In the genomic region with DNA sequence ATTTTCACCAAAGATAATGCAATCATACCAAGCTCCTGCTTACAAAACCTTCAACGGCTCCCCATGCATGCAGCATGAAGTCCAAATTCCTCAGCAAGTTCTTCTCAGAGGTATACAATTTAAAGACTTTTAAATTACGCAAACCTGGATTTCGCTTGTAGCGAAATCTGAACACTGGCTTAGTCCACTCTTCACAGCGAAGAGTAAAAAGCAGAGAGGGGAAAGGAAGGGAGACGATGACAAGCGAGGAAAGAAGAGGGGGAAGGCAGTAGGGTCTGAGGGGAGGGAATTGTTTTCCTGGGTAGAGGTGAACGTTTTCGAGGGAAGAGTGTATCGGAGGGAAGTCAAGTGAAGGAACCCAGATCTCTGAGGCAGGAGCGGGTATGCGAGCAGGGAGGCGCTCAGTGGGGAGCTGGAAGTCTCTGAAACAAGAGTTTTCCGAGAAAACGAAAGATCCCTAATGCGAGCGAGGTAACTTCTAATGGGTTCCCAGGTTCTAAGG, we compare ENCODE assay signal across 1 cellular context.
TF ChIP-seq lines count a peak whose summit lies in the region.

No MANE protein-coding gene starts in this region.

TF ChIP-seq in SK-N-SH, 30 proteins besides CTCF, POLR2A, EP300 and RAD21 (continued from another document):
- TF ChIP-seq, protein P1, sequence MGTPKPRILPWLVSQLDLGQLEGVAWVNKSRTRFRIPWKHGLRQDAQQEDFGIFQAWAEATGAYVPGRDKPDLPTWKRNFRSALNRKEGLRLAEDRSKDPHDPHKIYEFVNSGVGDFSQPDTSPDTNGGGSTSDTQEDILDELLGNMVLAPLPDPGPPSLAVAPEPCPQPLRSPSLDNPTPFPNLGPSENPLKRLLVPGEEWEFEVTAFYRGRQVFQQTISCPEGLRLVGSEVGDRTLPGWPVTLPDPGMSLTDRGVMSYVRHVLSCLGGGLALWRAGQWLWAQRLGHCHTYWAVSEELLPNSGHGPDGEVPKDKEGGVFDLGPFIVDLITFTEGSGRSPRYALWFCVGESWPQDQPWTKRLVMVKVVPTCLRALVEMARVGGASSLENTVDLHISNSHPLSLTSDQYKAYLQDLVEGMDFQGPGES (IDR thresholded peaks at IDR 0.05; ENCODE audit: low read depth, low read length): no peak
- no peak for TF ChIP-seq RXRA (IDR thresholded peaks at IDR 0.05; ENCODE audit: borderline replicate concordance, low read depth)
- no peak for TF ChIP-seq GABPA (IDR thresholded peaks at IDR 0.05; ENCODE audit: low read depth)
- no peak for TF ChIP-seq FOSL2 (IDR thresholded peaks at IDR 0.05; ENCODE audit: borderline replicate concordance, low read depth)
- no peak for TF ChIP-seq TEAD4 (IDR thresholded peaks at IDR 0.05; ENCODE audit: borderline replicate concordance, insufficient read depth)
- TF ChIP-seq CHD2 (IDR thresholded peaks at IDR 0.05; ENCODE audit: low read length, partially characterized antibody): no peak
- no peak for TF ChIP-seq MEF2A (IDR thresholded peaks at IDR 0.05; ENCODE audit: borderline replicate concordance, low read depth)
- TF ChIP-seq, protein P2, sequence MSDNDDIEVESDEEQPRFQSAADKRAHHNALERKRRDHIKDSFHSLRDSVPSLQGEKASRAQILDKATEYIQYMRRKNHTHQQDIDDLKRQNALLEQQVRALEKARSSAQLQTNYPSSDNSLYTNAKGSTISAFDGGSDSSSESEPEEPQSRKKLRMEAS (IDR thresholded peaks at IDR 0.05; ENCODE audit: low read depth): no peak
